Comparison of ENCODE assay signal across 8 cellular contexts in genomic region chr5:42993516-42994284, GRCh38. TPM values are rescaled to one million over a fixed set of nuclear protein-coding genes. Genes with fewer than 3 reads are reported as not detected.
DNase-seq lines count a peak whose midpoint lies in the region; ATAC-seq and TF ChIP-seq lines count a peak whose summit lies in the region.

No MANE protein-coding gene starts in this region.

- H3K4me1 Mint-ChIP-seq in endothelial cell (ENCODE audit: unreplicated experiment) (no peaks in the 10 kb centered on the region), nephron (peaks cover 11% of the 10 kb centered on the region)

- no peaks in the 10 kb centered on the region for H3K27me3 ChIP-seq in GM06990 (replicated peaks; ENCODE audit: control insufficient read depth, insufficient read depth, low read length)

- H3K27me3 Mint-ChIP-seq in endothelial cell (ENCODE audit: unreplicated experiment) (peaks cover 4% of the 10 kb centered on the region), nephron (ENCODE audit: low read depth) (peaks cover 100% of the 10 kb centered on the region)

- H3K4me3 ChIP-seq in GM06990 (replicated peaks; ENCODE audit: low read depth, low read length), result peak overlapping the region; percentile 65

- H3K4me3 Mint-ChIP-seq in endothelial cell (ENCODE audit: unreplicated experiment), result no peak overlapping the region
- peak overlapping the region; percentile 67 to 73 (median 70) for H3K4me3 Mint-ChIP-seq in nephron

- H3K9me3 Mint-ChIP-seq in endothelial cell (ENCODE audit: unreplicated experiment) (peaks cover 20% of the 10 kb centered on the region), nephron (peaks cover 15% of the 10 kb centered on the region)

- peak overlapping the region; percentile 81 for H3K27ac Mint-ChIP-seq in endothelial cell (ENCODE audit: unreplicated experiment)
- no peak overlapping the region for H3K27ac Mint-ChIP-seq in nephron

- TF ChIP-seq CTCF in GM06990 (IDR thresholded peaks at IDR 0.05; ENCODE audit: insufficient read depth, low read length, poor library complexity, severe bottlenecking) (no peak), endothelial cell (IDR thresholded peaks at IDR 0.05; ENCODE audit: unreplicated experiment) (no peak), nephron (IDR thresholded peaks at IDR 0.05; ENCODE audit: unreplicated experiment in 3 of 3) (no peak), GM13976 (IDR thresholded peaks at IDR 0.05; ENCODE audit: borderline replicate concordance, control extremely low read depth, extremely low read depth, insufficient read depth, missing control alignments) (no peak)

- no peaks in the 10 kb centered on the region for H3K36me3 ChIP-seq in GM06990 (ENCODE audit: control insufficient read depth, insufficient read depth, low read length)

- DNase-seq in GM06990 (ENCODE audit: extremely low read depth, insufficient read length) (peak; percentile 60), HS-5 (ENCODE audit: low read depth) (peak; percentile 82), endothelial cell (ENCODE audit: low spot score) (no peak), GM13976 (ENCODE audit: low spot score) (no peak), putamen (ENCODE audit: low spot score) (no peak)
- peak; percentile 54 for DNase-seq in activated CD4-positive, alpha-beta T cell treated with anti-CD3 and anti-CD28 coated beads, Interleukin-2, amount 50 U/mL, for 1 hour

- in situ Hi-C loops in GM13976 (cut with MboI; ENCODE audit: low sequenced_read_pairs, unreplicated experiment), result no loop called here

- peaks cover 20% of the 10 kb centered on the region for H3K36me3 Mint-ChIP-seq in endothelial cell (ENCODE audit: low read depth, unreplicated experiment)
- no peaks in the 10 kb centered on the region for H3K36me3 Mint-ChIP-seq in nephron (ENCODE audit: low read depth)

- ATAC-seq in HG02763 (IDR thresholded peaks at IDR 0.05; ENCODE audit: unreplicated experiment), result no peak

RNA-seq across cellular contexts. Expression of gene ANXA2R, which starts 46.4 kb away (rescaled TPM):
- total RNA-seq in endothelial cell (ENCODE audit: unreplicated experiment), result 1.1 TPM

Comparison
In these comparisons a context has a peak if more than half of its experiments do, and no peak if none do; other contexts are left out.
1. DNase-seq: peak in GM06990 (single experiment), HS-5 (single experiment) and activated CD4-positive, alpha-beta T cell treated with anti-CD3 and anti-CD28 coated beads, Interleukin-2, amount 50 U/mL, for 1 hour (single experiment); none in endothelial cell (single experiment), GM13976 (single experiment) and putamen (single experiment).